1 cellular context compared by ENCODE assay signal in genomic region chr2:205975082-205975949, GRCh38.
TF ChIP-seq lines count a peak whose summit lies in the region.

No MANE protein-coding gene starts in this region.

TF ChIP-seq in HepG2, 621 proteins besides CTCF, POLR2A, EP300 and RAD21 (continued from another document and continues in another):
- TF ChIP-seq ZHX2 (IDR thresholded peaks at IDR 0.05; ENCODE audit: low read depth) (peak; percentile 78), ZHX2 (CRISPR knock-in tag; IDR thresholded peaks at IDR 0.05; ENCODE audit: borderline replicate concordance) (no peak; the same call in 1 of the 2 replicates), ZFX (CRISPR knock-in tag; IDR thresholded peaks at IDR 0.05; ENCODE audit: low read depth) (peak; percentile 94), ZNF589 (CRISPR knock-in tag; conservative IDR thresholded peaks at IDR 0.05) (peak; percentile 75; the same call in 1 of the 2 replicates), ISX (CRISPR knock-in tag; conservative IDR thresholded peaks at IDR 0.05) (no peak), ZNF335 (CRISPR knock-in tag; IDR thresholded peaks at IDR 0.05) (peak; percentile 60; the same call in 1 of the 2 replicates), EEA1 (CRISPR knock-in tag; IDR thresholded peaks at IDR 0.05; ENCODE audit: borderline replicate concordance) (no peak), TBP (CRISPR knock-in tag; IDR thresholded peaks at IDR 0.05) (no peak), ZFP82 (CRISPR knock-in tag; IDR thresholded peaks at IDR 0.05; ENCODE audit: borderline replicate concordance) (no peak), GPN1 (CRISPR knock-in tag; IDR thresholded peaks at IDR 0.05; ENCODE audit: borderline replicate concordance) (no peak), ZFP36L2 (CRISPR knock-in tag; IDR thresholded peaks at IDR 0.05) (0 out of 2 replicates have a peak, but pooled peaks have one; percentile 38), GLI4 (CRISPR knock-in tag; IDR thresholded peaks at IDR 0.05; ENCODE audit: borderline replicate concordance) (peak; percentile 78; the same call in 1 of the 2 replicates), ZNF781 (CRISPR knock-in tag; IDR thresholded peaks at IDR 0.05; ENCODE audit: borderline replicate concordance, not compliant biosample characterization) (no peak), U2AF2 (IDR thresholded peaks at IDR 0.05; ENCODE audit: low read depth, low read length) (no peak), NR2F2 (IDR thresholded peaks at IDR 0.05; ENCODE audit: borderline replicate concordance, low read depth) (no peak), ZNF225 (CRISPR knock-in tag; IDR thresholded peaks at IDR 0.05) (no peak), PLRG1 (conservative IDR thresholded peaks at IDR 0.05) (no peak), CCAR2 (optimal IDR thresholded peaks at IDR 0.05; ENCODE audit: low read depth, low read length) (no peak), ZMYM2 (CRISPR knock-in tag; IDR thresholded peaks at IDR 0.05) (peak; percentile 87), KLF16 (CRISPR knock-in tag; IDR thresholded peaks at IDR 0.05) (peak in 1 of 2 experiments; percentile 94; a peak in 2 of 4 replicates), NKX3-1 (CRISPR knock-in tag; IDR thresholded peaks at IDR 0.05) (peak; percentile 89), ZNF720 (CRISPR knock-in tag; IDR thresholded peaks at IDR 0.05) (no peak), UBTF (CRISPR knock-in tag; IDR thresholded peaks at IDR 0.05) (no peak), MAFK (conservative IDR thresholded peaks at IDR 0.05 in 1 of 2, IDR thresholded peaks at IDR 0.05 in 1 of 2; ENCODE audit: low read length in 2 of 2) (no peak), TBL1XR1 (IDR thresholded peaks at IDR 0.05; ENCODE audit: borderline replicate concordance, low read length, partially characterized antibody) (peak; percentile 86), GLMP (CRISPR knock-in tag; IDR thresholded peaks at IDR 0.05; ENCODE audit: borderline replicate concordance) (no peak)
- TF ChIP-seq, protein P1, sequence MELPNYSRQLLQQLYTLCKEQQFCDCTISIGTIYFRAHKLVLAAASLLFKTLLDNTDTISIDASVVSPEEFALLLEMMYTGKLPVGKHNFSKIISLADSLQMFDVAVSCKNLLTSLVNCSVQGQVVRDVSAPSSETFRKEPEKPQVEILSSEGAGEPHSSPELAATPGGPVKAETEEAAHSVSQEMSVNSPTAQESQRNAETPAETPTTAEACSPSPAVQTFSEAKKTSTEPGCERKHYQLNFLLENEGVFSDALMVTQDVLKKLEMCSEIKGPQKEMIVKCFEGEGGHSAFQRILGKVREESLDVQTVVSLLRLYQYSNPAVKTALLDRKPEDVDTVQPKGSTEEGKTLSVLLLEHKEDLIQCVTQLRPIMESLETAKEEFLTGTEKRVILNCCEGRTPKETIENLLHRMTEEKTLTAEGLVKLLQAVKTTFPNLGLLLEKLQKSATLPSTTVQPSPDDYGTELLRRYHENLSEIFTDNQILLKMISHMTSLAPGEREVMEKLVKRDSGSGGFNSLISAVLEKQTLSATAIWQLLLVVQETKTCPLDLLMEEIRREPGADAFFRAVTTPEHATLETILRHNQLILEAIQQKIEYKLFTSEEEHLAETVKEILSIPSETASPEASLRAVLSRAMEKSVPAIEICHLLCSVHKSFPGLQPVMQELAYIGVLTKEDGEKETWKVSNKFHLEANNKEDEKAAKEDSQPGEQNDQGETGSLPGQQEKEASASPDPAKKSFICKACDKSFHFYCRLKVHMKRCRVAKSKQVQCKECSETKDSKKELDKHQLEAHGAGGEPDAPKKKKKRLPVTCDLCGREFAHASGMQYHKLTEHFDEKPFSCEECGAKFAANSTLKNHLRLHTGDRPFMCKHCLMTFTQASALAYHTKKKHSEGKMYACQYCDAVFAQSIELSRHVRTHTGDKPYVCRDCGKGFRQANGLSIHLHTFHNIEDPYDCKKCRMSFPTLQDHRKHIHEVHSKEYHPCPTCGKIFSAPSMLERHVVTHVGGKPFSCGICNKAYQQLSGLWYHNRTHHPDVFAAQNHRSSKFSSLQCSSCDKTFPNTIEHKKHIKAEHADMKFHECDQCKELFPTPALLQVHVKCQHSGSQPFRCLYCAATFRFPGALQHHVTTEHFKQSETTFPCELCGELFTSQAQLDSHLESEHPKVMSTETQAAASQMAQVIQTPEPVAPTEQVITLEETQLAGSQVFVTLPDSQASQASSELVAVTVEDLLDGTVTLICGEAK (IDR thresholded peaks at IDR 0.05): no peak
- TF ChIP-seq, protein P1 (CRISPR knock-in tag; IDR thresholded peaks at IDR 0.05): no peak; the same call in 1 of the 2 replicates
- TF ChIP-seq, protein P2, sequence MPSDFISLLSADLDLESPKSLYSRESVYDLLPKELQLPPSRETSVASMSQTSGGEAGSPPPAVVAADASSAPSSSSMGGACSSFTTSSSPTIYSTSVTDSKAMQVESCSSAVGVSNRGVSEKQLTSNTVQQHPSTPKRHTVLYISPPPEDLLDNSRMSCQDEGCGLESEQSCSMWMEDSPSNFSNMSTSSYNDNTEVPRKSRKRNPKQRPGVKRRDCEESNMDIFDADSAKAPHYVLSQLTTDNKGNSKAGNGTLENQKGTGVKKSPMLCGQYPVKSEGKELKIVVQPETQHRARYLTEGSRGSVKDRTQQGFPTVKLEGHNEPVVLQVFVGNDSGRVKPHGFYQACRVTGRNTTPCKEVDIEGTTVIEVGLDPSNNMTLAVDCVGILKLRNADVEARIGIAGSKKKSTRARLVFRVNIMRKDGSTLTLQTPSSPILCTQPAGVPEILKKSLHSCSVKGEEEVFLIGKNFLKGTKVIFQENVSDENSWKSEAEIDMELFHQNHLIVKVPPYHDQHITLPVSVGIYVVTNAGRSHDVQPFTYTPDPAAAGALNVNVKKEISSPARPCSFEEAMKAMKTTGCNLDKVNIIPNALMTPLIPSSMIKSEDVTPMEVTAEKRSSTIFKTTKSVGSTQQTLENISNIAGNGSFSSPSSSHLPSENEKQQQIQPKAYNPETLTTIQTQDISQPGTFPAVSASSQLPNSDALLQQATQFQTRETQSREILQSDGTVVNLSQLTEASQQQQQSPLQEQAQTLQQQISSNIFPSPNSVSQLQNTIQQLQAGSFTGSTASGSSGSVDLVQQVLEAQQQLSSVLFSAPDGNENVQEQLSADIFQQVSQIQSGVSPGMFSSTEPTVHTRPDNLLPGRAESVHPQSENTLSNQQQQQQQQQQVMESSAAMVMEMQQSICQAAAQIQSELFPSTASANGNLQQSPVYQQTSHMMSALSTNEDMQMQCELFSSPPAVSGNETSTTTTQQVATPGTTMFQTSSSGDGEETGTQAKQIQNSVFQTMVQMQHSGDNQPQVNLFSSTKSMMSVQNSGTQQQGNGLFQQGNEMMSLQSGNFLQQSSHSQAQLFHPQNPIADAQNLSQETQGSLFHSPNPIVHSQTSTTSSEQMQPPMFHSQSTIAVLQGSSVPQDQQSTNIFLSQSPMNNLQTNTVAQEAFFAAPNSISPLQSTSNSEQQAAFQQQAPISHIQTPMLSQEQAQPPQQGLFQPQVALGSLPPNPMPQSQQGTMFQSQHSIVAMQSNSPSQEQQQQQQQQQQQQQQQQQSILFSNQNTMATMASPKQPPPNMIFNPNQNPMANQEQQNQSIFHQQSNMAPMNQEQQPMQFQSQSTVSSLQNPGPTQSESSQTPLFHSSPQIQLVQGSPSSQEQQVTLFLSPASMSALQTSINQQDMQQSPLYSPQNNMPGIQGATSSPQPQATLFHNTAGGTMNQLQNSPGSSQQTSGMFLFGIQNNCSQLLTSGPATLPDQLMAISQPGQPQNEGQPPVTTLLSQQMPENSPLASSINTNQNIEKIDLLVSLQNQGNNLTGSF (CRISPR knock-in tag; IDR thresholded peaks at IDR 0.05): no peak
- TF ChIP-seq, protein P3, sequence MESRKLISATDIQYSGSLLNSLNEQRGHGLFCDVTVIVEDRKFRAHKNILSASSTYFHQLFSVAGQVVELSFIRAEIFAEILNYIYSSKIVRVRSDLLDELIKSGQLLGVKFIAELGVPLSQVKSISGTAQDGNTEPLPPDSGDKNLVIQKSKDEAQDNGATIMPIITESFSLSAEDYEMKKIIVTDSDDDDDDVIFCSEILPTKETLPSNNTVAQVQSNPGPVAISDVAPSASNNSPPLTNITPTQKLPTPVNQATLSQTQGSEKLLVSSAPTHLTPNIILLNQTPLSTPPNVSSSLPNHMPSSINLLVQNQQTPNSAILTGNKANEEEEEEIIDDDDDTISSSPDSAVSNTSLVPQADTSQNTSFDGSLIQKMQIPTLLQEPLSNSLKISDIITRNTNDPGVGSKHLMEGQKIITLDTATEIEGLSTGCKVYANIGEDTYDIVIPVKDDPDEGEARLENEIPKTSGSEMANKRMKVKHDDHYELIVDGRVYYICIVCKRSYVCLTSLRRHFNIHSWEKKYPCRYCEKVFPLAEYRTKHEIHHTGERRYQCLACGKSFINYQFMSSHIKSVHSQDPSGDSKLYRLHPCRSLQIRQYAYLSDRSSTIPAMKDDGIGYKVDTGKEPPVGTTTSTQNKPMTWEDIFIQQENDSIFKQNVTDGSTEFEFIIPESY (CRISPR knock-in tag; IDR thresholded peaks at IDR 0.05): no peak
